Comparison of ENCODE assay signal across 8 cellular contexts in genomic region chr17:77371117-77371887, GRCh38.
DNase-seq lines count a peak whose midpoint lies in the region; ATAC-seq and TF ChIP-seq lines count a peak whose summit lies in the region.

No MANE protein-coding gene starts in this region.

- CTCF ChIA-PET in PC-3 (lab: Charles Lee) = no interaction called here

- H3K79me2 ChIP-seq in PC-3 (ENCODE audit: low read length) = peaks cover 91% of the 10 kb centered on the region

- H3K9me3 ChIP-seq in PC-3 (ENCODE audit: low read length) = no peaks in the 10 kb centered on the region
- no peaks in the 10 kb centered on the region for H3K9me3 ChIP-seq in sigmoid colon

- 0 out of 2 replicates have a peak, but pooled peaks have one; percentile 7 for ATAC-seq in PC-3
- no peak for ATAC-seq in Right ventricle myocardium superior (ENCODE audit: poor library complexity)
- no peak for ATAC-seq in HG03045 (IDR thresholded peaks at IDR 0.05; ENCODE audit: unreplicated experiment)
- ATAC-seq in HG03521 (IDR thresholded peaks at IDR 0.05; ENCODE audit: unreplicated experiment) = no peak

- H3K27ac ChIP-seq in PC-3 (ENCODE audit: low read length) = no peak overlapping the region
- peak overlapping the region; percentile 95 to 99 (median 99) for H3K27ac ChIP-seq in sigmoid colon

- H3K27me3 ChIP-seq in PC-3 (ENCODE audit: low read length) (no peaks in the 10 kb centered on the region), sigmoid colon (no peaks in the 10 kb centered on the region)

- H3K36me3 ChIP-seq in PC-3 (ENCODE audit: low read depth, low read length) (no peaks in the 10 kb centered on the region), sigmoid colon (no peaks in the 10 kb centered on the region)

- DNase-seq in GM12865 (ENCODE audit: low read depth) = peak; percentile 42
- DNase-seq in PC-3 = no peak
- peak; percentile 47 for DNase-seq in Right ventricle myocardium superior
- peak; percentile 67 for DNase-seq in sigmoid colon
- no peak for DNase-seq in activated effector memory CD4-positive, alpha-beta T cell treated with anti-CD3 and anti-CD28 coated beads, Interleukin-2, amount 50 U/mL, for 16 hours
- DNase-seq in GM13977 (ENCODE audit: low spot score) = no peak

- no peak for TF ChIP-seq EP300 in sigmoid colon (IDR thresholded peaks at IDR 0.05)

- no peak overlapping the region for H3K4me2 ChIP-seq in PC-3 (ENCODE audit: low read length)

- no peaks in the 10 kb centered on the region for H3K9me2 ChIP-seq in PC-3 (replicated peaks; ENCODE audit: low read length)

- no peak for TF ChIP-seq POLR2A in sigmoid colon (IDR thresholded peaks at IDR 0.05)

- POLR2A ChIA-PET in PC-3 (lab: Charles Lee; ENCODE audit: unreplicated experiment) = no interaction called here

- H3K4me1 ChIP-seq in PC-3 (ENCODE audit: insufficient read depth, low read length) (peaks cover 2% of the 10 kb centered on the region), sigmoid colon (peaks cover 0 to 62% (median 54%) of the 10 kb centered on the region in 4 donors)

- in situ Hi-C loops in GM13977 (cut with MboI; ENCODE audit: low pct_unique_long_range_greater_than_20kb, low sequenced_read_pairs, unreplicated experiment) = no loop called here

- intact Hi-C loops in PC-3 (cut with micrococcal nuclease) (no loop called here), Right ventricle myocardium superior (cut with DNase I) (no loop called here), sigmoid colon (cut with DNase I) (loop anchor here (5.0 kb wide), 2 partner anchors 39 to 106 kb away; no protein-coding TSS in a partner anchor)

- no peak overlapping the region for H3K9ac ChIP-seq in PC-3 (ENCODE audit: low read length)

- peaks cover 52% of the 10 kb centered on the region for H4K20me1 ChIP-seq in PC-3 (ENCODE audit: low read length)

- TF ChIP-seq CTCF in GM12865 (IDR thresholded peaks at IDR 0.05; ENCODE audit: insufficient read depth, low read depth, low read length, missing control alignments) (no peak), PC-3 (conservative IDR thresholded peaks at IDR 0.05; ENCODE audit: low read depth, low read length) (no peak), sigmoid colon (IDR thresholded peaks at IDR 0.05) (no peak), GM13977 (IDR thresholded peaks at IDR 0.05; ENCODE audit: extremely low read depth, insufficient read depth, missing control alignments) (no peak)

- H3F3A ChIP-seq in PC-3 (ENCODE audit: low read length, unreplicated experiment) = no peaks in the 10 kb centered on the region

- H3K4me3 ChIP-seq in GM12865 (ENCODE audit: low read depth, low read length) = no peak overlapping the region
- no peak overlapping the region for H3K4me3 ChIP-seq in PC-3 (ENCODE audit: low read length)
- H3K4me3 ChIP-seq in sigmoid colon = peak overlapping the region in 2 of 4 donors; percentile 83 to 99

- 32 to 63% methylated on average over 20 of the region's 20 CpGs for WGBS in sigmoid colon, 2 donors

- H2AFZ ChIP-seq in PC-3 (ENCODE audit: low read length) = no peak overlapping the region

- no TSS peak for BruUV-seq in PC-3 (replicated peaks; lab: Mats Ljungman, UMichigan)

Comparison
In these comparisons a context has a peak if more than half of its experiments do, and no peak if none do; other contexts are left out.
1. DNase-seq: peak in GM12865 (single experiment), Right ventricle myocardium superior (single experiment) and sigmoid colon (single experiment); none in PC-3 (single experiment), activated effector memory CD4-positive, alpha-beta T cell treated with anti-CD3 and anti-CD28 coated beads, Interleukin-2, amount 50 U/mL, for 16 hours (single experiment) and GM13977 (single experiment).